ENCODE assay signal across 1 cellular context in the genomic region with DNA sequence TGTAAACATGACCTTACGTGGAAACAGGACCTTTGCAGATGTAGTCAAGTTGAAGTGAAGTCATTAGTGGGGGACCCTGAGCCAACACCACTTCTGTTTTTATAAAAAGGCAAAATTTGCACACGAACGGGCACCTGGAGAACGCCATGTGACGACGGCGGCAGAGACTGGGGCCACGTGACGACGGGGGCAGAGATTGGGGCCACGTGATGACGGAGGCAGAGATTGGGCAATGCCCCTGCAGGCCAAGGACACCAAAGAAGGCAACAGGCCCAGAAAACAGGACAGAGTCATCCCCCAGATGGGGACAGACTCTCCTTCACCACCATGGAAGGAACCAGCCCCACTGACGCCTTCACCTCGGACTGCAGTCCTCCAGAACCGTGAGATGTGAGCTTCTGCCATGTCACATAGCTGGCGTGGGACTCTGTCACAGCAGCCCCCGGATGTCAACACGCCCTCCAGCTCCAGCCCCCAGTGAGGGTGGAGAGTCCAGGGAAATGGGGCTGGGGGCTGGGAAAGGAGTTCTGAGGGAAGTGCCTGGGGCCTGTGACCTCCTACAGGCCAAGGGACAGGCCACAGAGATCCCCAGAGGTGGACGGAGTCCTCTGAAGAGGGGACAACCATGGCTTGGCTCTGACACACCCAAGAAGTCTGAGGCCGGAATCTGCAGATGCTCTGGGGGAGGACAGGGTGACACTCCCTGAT.
TF ChIP-seq lines count a peak whose summit lies in the region.

No MANE protein-coding gene starts in this region.

TF ChIP-seq in HepG2, 621 proteins besides CTCF, POLR2A, EP300 and RAD21:
- TF ChIP-seq CEBPB (IDR thresholded peaks at IDR 0.05; ENCODE audit: borderline replicate concordance, low read depth, low read length) (peak; percentile 39; the same call in 1 of the 2 replicates), MTA3 (CRISPR knock-in tag; IDR thresholded peaks at IDR 0.05) (no peak), DDIT3 (CRISPR knock-in tag; IDR thresholded peaks at IDR 0.05) (no peak), TAF15 (IDR thresholded peaks at IDR 0.05; ENCODE audit: low read depth, low read length, poor library complexity, severe bottlenecking) (no peak), HES4 (CRISPR knock-in tag; IDR thresholded peaks at IDR 0.05; ENCODE audit: borderline replicate concordance) (0 out of 2 replicates have a peak, but pooled peaks have one; percentile 29), GTF3A (CRISPR knock-in tag; conservative IDR thresholded peaks at IDR 0.05) (no peak), ZSCAN5A (CRISPR knock-in tag; IDR thresholded peaks at IDR 0.05; ENCODE audit: borderline replicate concordance) (no peak), ZNF468 (CRISPR knock-in tag; IDR thresholded peaks at IDR 0.05) (no peak), SAFB2 (CRISPR knock-in tag; IDR thresholded peaks at IDR 0.05; ENCODE audit: borderline replicate concordance, low read depth) (no peak), ETV6 (CRISPR knock-in tag; conservative IDR thresholded peaks at IDR 0.05) (no peak), CREB1 (IDR thresholded peaks at IDR 0.05) (peak; percentile 39; the same call in 1 of the 2 replicates), CREB1 (CRISPR knock-in tag; IDR thresholded peaks at IDR 0.05) (no peak), GATAD1 (CRISPR knock-in tag; IDR thresholded peaks at IDR 0.05) (no peak), MBNL3 (CRISPR knock-in tag; conservative IDR thresholded peaks at IDR 0.05) (no peak), ZNF652 (CRISPR knock-in tag; IDR thresholded peaks at IDR 0.05; ENCODE audit: borderline replicate concordance, low read depth) (no peak), DNMT3B (CRISPR knock-in tag; conservative IDR thresholded peaks at IDR 0.05) (no peak), TAF1 (CRISPR knock-in tag; IDR thresholded peaks at IDR 0.05) (no peak), MNT (IDR thresholded peaks at IDR 0.05) (peak; percentile 68), CCDC6 (CRISPR knock-in tag; IDR thresholded peaks at IDR 0.05) (no peak), EED (CRISPR knock-in tag; IDR thresholded peaks at IDR 0.05) (no peak)
- TF ChIP-seq, protein P1, sequence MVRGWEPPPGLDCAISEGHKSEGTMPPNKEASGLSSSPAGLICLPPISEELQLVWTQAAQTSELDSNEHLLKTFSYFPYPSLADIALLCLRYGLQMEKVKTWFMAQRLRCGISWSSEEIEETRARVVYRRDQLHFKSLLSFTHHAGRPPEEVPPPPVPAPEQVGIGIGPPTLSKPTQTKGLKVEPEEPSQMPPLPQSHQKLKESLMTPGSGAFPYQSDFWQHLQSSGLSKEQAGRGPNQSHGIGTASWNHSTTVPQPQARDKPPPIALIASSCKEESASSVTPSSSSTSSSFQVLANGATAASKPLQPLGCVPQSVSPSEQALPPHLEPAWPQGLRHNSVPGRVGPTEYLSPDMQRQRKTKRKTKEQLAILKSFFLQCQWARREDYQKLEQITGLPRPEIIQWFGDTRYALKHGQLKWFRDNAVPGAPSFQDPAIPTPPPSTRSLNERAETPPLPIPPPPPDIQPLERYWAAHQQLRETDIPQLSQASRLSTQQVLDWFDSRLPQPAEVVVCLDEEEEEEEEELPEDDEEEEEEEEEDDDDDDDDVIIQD (CRISPR knock-in tag; IDR thresholded peaks at IDR 0.05; ENCODE audit: low read depth), result no peak
- TF ChIP-seq, protein P2, sequence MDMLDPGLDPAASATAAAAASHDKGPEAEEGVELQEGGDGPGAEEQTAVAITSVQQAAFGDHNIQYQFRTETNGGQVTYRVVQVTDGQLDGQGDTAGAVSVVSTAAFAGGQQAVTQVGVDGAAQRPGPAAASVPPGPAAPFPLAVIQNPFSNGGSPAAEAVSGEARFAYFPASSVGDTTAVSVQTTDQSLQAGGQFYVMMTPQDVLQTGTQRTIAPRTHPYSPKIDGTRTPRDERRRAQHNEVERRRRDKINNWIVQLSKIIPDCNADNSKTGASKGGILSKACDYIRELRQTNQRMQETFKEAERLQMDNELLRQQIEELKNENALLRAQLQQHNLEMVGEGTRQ (IDR thresholded peaks at IDR 0.05; ENCODE audit: low read depth, low read length), result peak; percentile 57
- TF ChIP-seq, protein P2 (CRISPR knock-in tag; IDR thresholded peaks at IDR 0.05; ENCODE audit: borderline replicate concordance), result peak; percentile 63; the same call in 1 of the 2 replicates
